ENCODE assay signal across 15 cellular contexts in the genomic region with DNA sequence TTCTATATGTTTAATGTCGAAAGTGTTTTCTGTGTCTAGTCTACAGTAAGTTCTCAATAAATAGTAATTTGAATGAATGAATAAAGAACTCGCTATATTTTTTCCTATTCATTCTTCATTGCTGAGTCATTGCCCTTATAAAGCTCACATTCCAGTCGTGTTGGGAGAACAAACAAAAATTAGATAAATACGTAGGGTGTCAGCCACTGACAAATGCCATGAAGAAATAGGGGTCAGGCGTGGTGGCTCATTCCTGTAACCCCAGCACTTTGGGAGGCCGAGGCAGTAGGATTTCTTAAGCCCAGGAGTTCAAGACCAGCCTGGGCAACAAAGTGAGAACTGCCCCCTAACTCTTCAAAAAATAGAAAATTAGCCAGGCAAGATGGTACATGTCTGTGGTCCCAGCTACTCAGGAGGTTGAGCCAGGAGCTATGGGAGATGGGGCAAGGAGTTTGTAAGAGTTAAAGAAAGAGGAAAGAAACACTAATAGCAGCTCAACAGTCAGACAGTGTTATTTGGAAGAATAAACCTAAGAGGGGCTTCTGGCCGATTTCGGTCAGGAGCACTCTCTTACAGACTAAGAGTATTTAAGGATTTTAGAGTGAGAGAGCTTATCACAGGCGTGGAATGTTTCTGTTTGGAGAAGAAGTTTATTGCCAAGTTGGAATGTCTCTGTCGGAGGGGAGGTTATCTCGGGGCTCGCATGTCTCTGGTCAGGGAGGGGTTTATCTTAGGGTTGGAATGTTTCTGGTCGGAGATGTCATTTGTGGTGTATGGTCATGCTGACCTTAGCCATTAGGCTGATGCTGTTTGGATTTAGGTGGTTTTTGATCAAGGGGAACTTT. TPM values are rescaled to one million over a fixed set of nuclear protein-coding genes. Genes with fewer than 3 reads are reported as not detected.
DNase-seq lines count a peak whose midpoint lies in the region; ATAC-seq and TF ChIP-seq lines count a peak whose summit lies in the region.
"Had no signal": no experiment of that assay in that cellular context is flagged by ENCODE, and none has a peak within 500 bp of the region (broad histone marks: within the 10 kb centered on the region; RNA-seq: fewer than 3 reads in every experiment).

No MANE protein-coding gene starts in this region.

- H3K4me3 Mint-ChIP-seq in nephron progenitor cell, result no peak overlapping the region

- no peaks in the 10 kb centered on the region for H3K36me3 ChIP-seq in tibial nerve
- H3K36me3 ChIP-seq: heart left ventricle had no signal

- peaks cover 24% of the 10 kb centered on the region for H3K9me3 Mint-ChIP-seq in nephron progenitor cell

- no peak for TF ChIP-seq EP300 in tibial nerve (IDR thresholded peaks at IDR 0.05)

- peaks cover 10% of the 10 kb centered on the region for H3K4me1 ChIP-seq in foreskin keratinocyte
- peaks cover 0 to 50% (median 7%) of the 10 kb centered on the region in 4 donors for H3K4me1 ChIP-seq in tibial nerve

- TF ChIP-seq CTCF in foreskin keratinocyte (conservative IDR thresholded peaks at IDR 0.05) (no peak), tibial nerve (IDR thresholded peaks at IDR 0.05) (no peak), nephron progenitor cell (IDR thresholded peaks at IDR 0.05) (no peak)

- peaks cover 19% of the 10 kb centered on the region for H3K36me3 Mint-ChIP-seq in nephron progenitor cell (ENCODE audit: low read depth)
- H3K36me3 Mint-ChIP-seq: mesothelial cell of epicardium had no signal

- 58 to 67% methylated on average over 13 of the region's 13 CpGs for WGBS in tibial nerve, 2 donors

- H3K27ac ChIP-seq in foreskin keratinocyte (no peak overlapping the region), tibial nerve (peak overlapping the region in 3 of 4 donors; percentile 35 to 72 (median 58))
- H3K27ac ChIP-seq: 22Rv1 had no signal

- peaks cover 26% of the 10 kb centered on the region for H3K4me1 Mint-ChIP-seq in nephron progenitor cell

- peak; percentile 45 for DNase-seq in DMS53 (lab: John Stamatoyannopoulos, UW)
- no peak for DNase-seq in DMS53 treated with DMSO at 0.1 percent for 48 hours (lab: John Stamatoyannopoulos, UW; ENCODE audit: unreplicated experiment)
- DNase-seq in T1000 (lab: John Stamatoyannopoulos, UW), result peak; percentile 26
- peak; percentile 55 to 64 for DNase-seq in foreskin keratinocyte
- no peak for DNase-seq in tibial nerve (ENCODE audit: low spot score in 2 of 2)
- DNase-seq in nephron progenitor cell, result no peak
- DNase-seq in activated gamma-delta T cell (lab: John Stamatoyannopoulos, UW), result no peak
- DNase-seq in NCI-H524 treated with DMSO at 0.1 percent for 48 hours (lab: John Stamatoyannopoulos, UW), result no peak
- DNase-seq: activated CD4-positive, CD25-positive, alpha-beta regulatory T cell; GOT3; heart left ventricle; NCI-H446 had no signal

- no peak overlapping the region for H3K27ac Mint-ChIP-seq in nephron progenitor cell
- H3K27ac Mint-ChIP-seq: mesothelial cell of epicardium had no signal

- ATAC-seq in foreskin keratinocyte, result no peak
- ATAC-seq: heart left ventricle had no signal

- no peak overlapping the region for H3K4me3 ChIP-seq in tibial nerve
- H3K4me3 ChIP-seq: heart left ventricle had no signal

- H3K27me3 ChIP-seq in foreskin keratinocyte, result no peaks in the 10 kb centered on the region
- no peaks in the 10 kb centered on the region for H3K27me3 ChIP-seq in tibial nerve
- H3K27me3 ChIP-seq: heart left ventricle had no signal

- H3K27me3 Mint-ChIP-seq in nephron progenitor cell (ENCODE audit: low read depth, poor library complexity), result no peaks in the 10 kb centered on the region

- H3K9me3 ChIP-seq in tibial nerve, result no peaks in the 10 kb centered on the region

- TF ChIP-seq POLR2A in tibial nerve (IDR thresholded peaks at IDR 0.05), result no peak

RNA-seq across cellular contexts. Expression of a gene that starts 1.8 kb away (rescaled TPM):
- 14.1 and 17.5 TPM in 2 replicates for total RNA-seq in foreskin keratinocyte
- polyA plus RNA-seq in foreskin keratinocyte, result 1.9 and 2.5 TPM in 2 replicates
- 1 to 10 TPM; 5.7 to 9.6 (median 6.8) TPM for total RNA-seq in tibial nerve

RNA-seq across cellular contexts. Expression of a gene that starts 1.8 kb away (rescaled TPM):
- 35.7 and 36.7 TPM in 2 replicates for total RNA-seq in foreskin keratinocyte
- polyA plus RNA-seq in foreskin keratinocyte, result 23.3 and 28.6 TPM in 2 replicates
- 10 to 100 TPM; 17.8 to 31.7 (median 19.7) TPM for total RNA-seq in tibial nerve

RNA-seq across cellular contexts. Expression of a gene that starts 10.1 kb away (rescaled TPM):
- total RNA-seq in foreskin keratinocyte (not detected in 2 replicates), tibial nerve (under 1 TPM in 1 of 4 donors, not detected in 3; 0.42 TPM)
- polyA plus RNA-seq in foreskin keratinocyte, result not detected in 2 replicates
- total RNA-seq: cerebellum, heart left ventricle, mesothelial cell of epicardium had no signal
- polyA plus RNA-seq: heart left ventricle had no signal

Comparison
In these comparisons a context has a peak if more than half of its experiments do, and no peak if none do; other contexts are left out.
1. DNase-seq: peak in DMS53 (single experiment), T1000 (single experiment) and foreskin keratinocyte (2 of 2); none in DMS53 treated with DMSO at 0.1 percent for 48 hours (single experiment), tibial nerve (0 of 2), nephron progenitor cell (single experiment), activated gamma-delta T cell (single experiment) and NCI-H524 treated with DMSO at 0.1 percent for 48 hours (single experiment).